In the genomic region with DNA sequence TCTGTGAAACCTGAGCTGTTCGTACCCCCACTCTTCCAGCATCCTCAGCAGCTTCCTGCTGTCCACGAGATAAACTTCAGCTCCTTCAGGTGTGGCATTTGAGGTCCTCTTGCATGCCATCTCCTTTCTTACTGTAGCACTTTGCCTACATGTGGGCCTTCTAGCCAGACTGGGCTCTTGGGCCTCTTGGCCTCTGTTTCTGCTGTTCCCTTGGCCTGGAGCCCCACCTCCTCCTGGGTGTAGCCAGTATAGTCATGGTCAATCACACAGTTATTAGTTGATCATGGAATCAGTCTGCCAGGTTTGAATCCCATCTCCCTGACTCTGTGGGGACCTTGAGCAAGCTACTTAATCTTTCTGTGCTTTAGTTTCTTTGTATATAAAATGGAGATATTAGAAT, we compare ENCODE assay signal across 18 cellular contexts. TPM values are rescaled to one million over a fixed set of nuclear protein-coding genes. Genes with fewer than 3 reads are reported as not detected.
"Had no signal": no experiment of that assay in that cellular context is flagged by ENCODE, and none has a peak within 500 bp of the region (broad histone marks: within the 10 kb centered on the region; RNA-seq: fewer than 3 reads in every experiment).

No MANE protein-coding gene starts in this region.

- H3K4me1 Mint-ChIP-seq: activated B cell treated with CpG ODN at 0.5 μM for 24 hours; activated CD4-positive, alpha-beta memory T cell treated with anti-CD3 and anti-CD28 coated beads, Interleukin-2, amount 10 ng/mL, durations not matched to agents 7 days and 5 days; activated CD8-positive, alpha-beta memory T cell treated with anti-CD3 and anti-CD28 coated beads, Interleukin-2, amount 10 ng/mL, durations not matched to agents 7 days and 5 days; activated naive CD4-positive, alpha-beta T cell treated with anti-CD3 and anti-CD28 coated beads, Interleukin-2, amount 10 ng/mL, durations not matched to agents 7 days and 5 days had no signal

- H3K27ac Mint-ChIP-seq: activated B cell treated with CpG ODN at 0.5 μM for 24 hours; activated CD4-positive, alpha-beta memory T cell treated with anti-CD3 and anti-CD28 coated beads, Interleukin-2, amount 10 ng/mL, durations not matched to agents 7 days and 5 days; activated CD8-positive, alpha-beta memory T cell treated with anti-CD3 and anti-CD28 coated beads, Interleukin-2, amount 10 ng/mL, durations not matched to agents 7 days and 5 days; activated naive CD4-positive, alpha-beta T cell treated with anti-CD3 and anti-CD28 coated beads, Interleukin-2, amount 10 ng/mL, durations not matched to agents 7 days and 5 days; stimulated activated naive CD8-positive, alpha-beta T cell treated with anti-CD3 and anti-CD28 coated beads, Interleukin-15, Interleukin-2, amounts not matched to agents 100 ng/mL and 50 ng/mL, for 24 hours; type B pancreatic cell had no signal

- H3K4me3 Mint-ChIP-seq: activated B cell treated with CpG ODN at 0.5 μM for 24 hours; activated CD4-positive, alpha-beta memory T cell treated with anti-CD3 and anti-CD28 coated beads, Interleukin-2, amount 10 ng/mL, durations not matched to agents 7 days and 5 days; activated CD8-positive, alpha-beta memory T cell treated with anti-CD3 and anti-CD28 coated beads, Interleukin-2, amount 10 ng/mL, durations not matched to agents 7 days and 5 days; activated naive CD4-positive, alpha-beta T cell treated with anti-CD3 and anti-CD28 coated beads, Interleukin-2, amount 10 ng/mL, durations not matched to agents 7 days and 5 days; stimulated activated naive CD8-positive, alpha-beta T cell treated with anti-CD3 and anti-CD28 coated beads, Interleukin-15, Interleukin-2, amounts not matched to agents 100 ng/mL and 50 ng/mL, for 24 hours; type B pancreatic cell had no signal

- H3K9me3 Mint-ChIP-seq: activated B cell treated with CpG ODN at 0.5 μM for 24 hours; activated CD4-positive, alpha-beta memory T cell treated with anti-CD3 and anti-CD28 coated beads, Interleukin-2, amount 10 ng/mL, durations not matched to agents 7 days and 5 days; activated naive CD4-positive, alpha-beta T cell treated with anti-CD3 and anti-CD28 coated beads, Interleukin-2, amount 10 ng/mL, durations not matched to agents 7 days and 5 days; stimulated activated naive CD8-positive, alpha-beta T cell treated with anti-CD3 and anti-CD28 coated beads, Interleukin-15, Interleukin-2, amounts not matched to agents 100 ng/mL and 50 ng/mL, for 24 hours; type B pancreatic cell had no signal

- DNase-seq: activated B cell treated with CpG ODN at 0.5 μM for 24 hours; activated CD4-positive, alpha-beta memory T cell treated with anti-CD3 and anti-CD28 coated beads, Interleukin-2, amount 10 ng/mL, durations not matched to agents 7 days and 5 days; activated CD4-positive, alpha-beta T cell treated with anti-CD3 and anti-CD28 coated beads for 48 hours; activated CD8-positive, alpha-beta memory T cell treated with anti-CD3 and anti-CD28 coated beads, Interleukin-2, amount 10 ng/mL, durations not matched to agents 7 days and 5 days; activated naive CD4-positive, alpha-beta T cell treated with anti-CD3 and anti-CD28 coated beads, Interleukin-2, amount 10 ng/mL, durations not matched to agents 7 days and 5 days; amniotic stem cell; dermis blood vessel endothelial cell; head of caudate nucleus; left ventricle myocardium inferior; mammary epithelial cell; stimulated activated CD4-positive, alpha-beta T cell treated with anti-CD3 and anti-CD28 coated beads, Interleukin-2, amount 100 ng/mL, for 24 hours; SW 1271; testis had no signal

- H3K27me3 ChIP-seq: gastrocnemius medialis, testis had no signal

- ATAC-seq: activated CD8-positive, alpha-beta memory T cell treated with anti-CD3 and anti-CD28 coated beads, Interleukin-2, amount 10 ng/mL, durations not matched to agents 7 days and 5 days; gastrocnemius medialis had no signal

- H3K27me3 Mint-ChIP-seq: activated B cell treated with CpG ODN at 0.5 μM for 24 hours; activated CD4-positive, alpha-beta memory T cell treated with anti-CD3 and anti-CD28 coated beads, Interleukin-2, amount 10 ng/mL, durations not matched to agents 7 days and 5 days; activated CD8-positive, alpha-beta memory T cell treated with anti-CD3 and anti-CD28 coated beads, Interleukin-2, amount 10 ng/mL, durations not matched to agents 7 days and 5 days; activated naive CD4-positive, alpha-beta T cell treated with anti-CD3 and anti-CD28 coated beads, Interleukin-2, amount 10 ng/mL, durations not matched to agents 7 days and 5 days; progenitor cell of endocrine pancreas; stimulated activated naive CD8-positive, alpha-beta T cell treated with anti-CD3 and anti-CD28 coated beads, Interleukin-15, Interleukin-2, amounts not matched to agents 100 ng/mL and 50 ng/mL, for 24 hours; type B pancreatic cell had no signal

- H3K27ac ChIP-seq: left ventricle myocardium inferior, testis had no signal

- H3K9me3 ChIP-seq: gastrocnemius medialis, left ventricle myocardium inferior, testis had no signal

- H3K4me1 ChIP-seq: testis had no signal

- H3K4me3 ChIP-seq: gastrocnemius medialis, left ventricle myocardium inferior, testis had no signal

RNA-seq across cellular contexts. Expression of gene ARMH1, which starts 26.6 kb away (rescaled TPM):
- total RNA-seq: dermis blood vessel endothelial cell, epithelial cell of proximal tubule had no signal
